11 cellular contexts compared by ENCODE assay signal in genomic region chr1:178973671-178974091, GRCh38. TPM values are rescaled to one million over a fixed set of nuclear protein-coding genes. Genes with fewer than 3 reads are reported as not detected.
DNase-seq lines count a peak whose midpoint lies in the region; ATAC-seq and TF ChIP-seq lines count a peak whose summit lies in the region.
"Had no signal": no experiment of that assay in that cellular context is flagged by ENCODE, and none has a peak within 500 bp of the region (broad histone marks: within the 10 kb centered on the region; RNA-seq: fewer than 3 reads in every experiment).

No MANE protein-coding gene starts in this region.

- peak overlapping the region; percentile 10 for H3K4me3 Mint-ChIP-seq in nephron progenitor cell
- H3K4me3 Mint-ChIP-seq in stimulated activated naive CD8-positive, alpha-beta T cell treated with anti-CD3 and anti-CD28 coated beads, Interleukin-15, amount 100 ng/mL, for 72 hours, result no peak overlapping the region
- H3K4me3 Mint-ChIP-seq: activated T-helper 17 cell treated with anti-CD3 and anti-CD28 coated beads, Interleukin-2, amount 50 U/mL, for 72 hours had no signal

- H3K27me3 Mint-ChIP-seq in nephron progenitor cell (ENCODE audit: low read depth, poor library complexity), result peaks cover 4% of the 10 kb centered on the region
- H3K27me3 Mint-ChIP-seq in stimulated activated naive CD8-positive, alpha-beta T cell treated with anti-CD3 and anti-CD28 coated beads, Interleukin-15, amount 100 ng/mL, for 72 hours, result peaks cover 9% of the 10 kb centered on the region

- H3K27ac Mint-ChIP-seq in nephron progenitor cell, result peak overlapping the region; percentile 85
- no peak overlapping the region for H3K27ac Mint-ChIP-seq in stimulated activated naive CD8-positive, alpha-beta T cell treated with anti-CD3 and anti-CD28 coated beads, Interleukin-15, amount 100 ng/mL, for 72 hours
- H3K27ac Mint-ChIP-seq: activated T-helper 17 cell treated with anti-CD3 and anti-CD28 coated beads, Interleukin-2, amount 50 U/mL, for 72 hours had no signal

- DNase-seq in DMS 273 (lab: John Stamatoyannopoulos, UW; ENCODE audit: unreplicated experiment), result peak; percentile 31
- DNase-seq in DMS 273 treated with DMSO at 0.1 percent for 48 hours (lab: John Stamatoyannopoulos, UW), result no peak
- peak; percentile 90 for DNase-seq in NCI-H2171 treated with DMSO at 0.1 percent for 48 hours (lab: John Stamatoyannopoulos, UW)
- DNase-seq in nephron progenitor cell, result no peak
- no peak for DNase-seq in cerebellum (ENCODE audit: low spot score)
- no peak for DNase-seq in stimulated activated naive CD8-positive, alpha-beta T cell treated with anti-CD3 and anti-CD28 coated beads, Interleukin-15, amount 100 ng/mL, for 72 hours
- DNase-seq: DMS53, upper lobe of right lung had no signal

- peaks cover 26% of the 10 kb centered on the region for H3K4me1 Mint-ChIP-seq in nephron progenitor cell
- peaks cover 16% of the 10 kb centered on the region for H3K4me1 Mint-ChIP-seq in stimulated activated naive CD8-positive, alpha-beta T cell treated with anti-CD3 and anti-CD28 coated beads, Interleukin-15, amount 100 ng/mL, for 72 hours
- H3K4me1 Mint-ChIP-seq: activated T-helper 17 cell treated with anti-CD3 and anti-CD28 coated beads, Interleukin-2, amount 50 U/mL, for 72 hours had no signal

- peaks cover 20% of the 10 kb centered on the region for H3K36me3 Mint-ChIP-seq in nephron progenitor cell (ENCODE audit: low read depth)

- peaks cover 52% of the 10 kb centered on the region for H3K9me3 Mint-ChIP-seq in nephron progenitor cell
- peaks cover 10 to 23% of the 10 kb centered on the region in 2 donors for H3K9me3 Mint-ChIP-seq in stimulated activated naive CD8-positive, alpha-beta T cell treated with anti-CD3 and anti-CD28 coated beads, Interleukin-15, amount 100 ng/mL, for 72 hours

- no peak for TF ChIP-seq CTCF in nephron progenitor cell (IDR thresholded peaks at IDR 0.05)

- ATAC-seq in HG02642 (IDR thresholded peaks at IDR 0.05; ENCODE audit: poor library complexity, unreplicated experiment) (peak; percentile 47), GM19328 (IDR thresholded peaks at IDR 0.05; ENCODE audit: unreplicated experiment) (no peak)
- no peak for ATAC-seq in stimulated activated naive CD8-positive, alpha-beta T cell treated with anti-CD3 and anti-CD28 coated beads, Interleukin-15, amount 100 ng/mL, for 72 hours
- ATAC-seq: activated T-helper 17 cell treated with anti-CD3 and anti-CD28 coated beads, Interleukin-2, amount 50 U/mL, for 72 hours; upper lobe of right lung had no signal

RNA-seq across cellular contexts. Expression of gene FAM20B, which starts 52.0 kb away (rescaled TPM):
- total RNA-seq in cerebellum, result 34.8 TPM

Comparison
In these comparisons a context has a peak if more than half of its experiments do, and no peak if none do; other contexts are left out.
1. DNase-seq: peak in DMS 273 (single experiment) and NCI-H2171 treated with DMSO at 0.1 percent for 48 hours (single experiment); none in DMS 273 treated with DMSO at 0.1 percent for 48 hours (single experiment), nephron progenitor cell (single experiment), cerebellum (single experiment) and stimulated activated naive CD8-positive, alpha-beta T cell treated with anti-CD3 and anti-CD28 coated beads, Interleukin-15, amount 100 ng/mL, for 72 hours (0 of 2).